ENCODE assay signal across 8 cellular contexts in genomic region chr11:8267831-8268529, GRCh38. TPM values are rescaled to one million over a fixed set of nuclear protein-coding genes. Genes with fewer than 3 reads are reported as not detected.
DNase-seq lines count a peak whose midpoint lies in the region; ATAC-seq and TF ChIP-seq lines count a peak whose summit lies in the region.
"Had no signal": no experiment of that assay in that cellular context is flagged by ENCODE, and none has a peak within 500 bp of the region (broad histone marks: within the 10 kb centered on the region; RNA-seq: fewer than 3 reads in every experiment).

No MANE protein-coding gene starts in this region.

- ATAC-seq in HG03354 (IDR thresholded peaks at IDR 0.05; ENCODE audit: poor library complexity, severe bottlenecking, unreplicated experiment) = peak; percentile 36
- ATAC-seq in activated CD8-positive, alpha-beta T cell treated with anti-CD3 and anti-CD28 coated beads, Interleukin-2, amount 10 ng/mL, durations not matched to agents 7 days and 5 days = peak; percentile 69
- no peak for ATAC-seq in HG03565 (IDR thresholded peaks at IDR 0.05; ENCODE audit: unreplicated experiment)
- no peak for ATAC-seq in HG03439 (IDR thresholded peaks at IDR 0.05; ENCODE audit: unreplicated experiment)

- H3K9me2 ChIP-seq in hepatocyte (replicated peaks; ENCODE audit: insufficient read depth) = no peaks in the 10 kb centered on the region

- H2AFZ ChIP-seq in hepatocyte = peak overlapping the region; percentile 66

- no peak for TF ChIP-seq CTCF in hepatocyte (IDR thresholded peaks at IDR 0.05; ENCODE audit: poor library complexity)

- no peaks in the 10 kb centered on the region for H3K9me3 ChIP-seq in hepatocyte (ENCODE audit: low read depth)
- no peaks in the 10 kb centered on the region for H3K9me3 ChIP-seq in skeletal muscle satellite cell (replicated peaks; ENCODE audit: low read length)

- peaks cover 6% of the 10 kb centered on the region for H3K4me1 Mint-ChIP-seq in activated CD8-positive, alpha-beta T cell treated with anti-CD3 and anti-CD28 coated beads, Interleukin-2, amount 10 ng/mL, durations not matched to agents 7 days and 5 days (ENCODE audit: low read depth)

- POLR2A ChIA-PET in activated CD8-positive, alpha-beta T cell treated with anti-CD3 and anti-CD28 coated beads, Interleukin-2, amount 10 ng/mL, durations not matched to agents 7 days and 5 days (lab: Charles Lee) = no interaction called here

- peaks cover 77% of the 10 kb centered on the region for H3K27me3 Mint-ChIP-seq in activated CD8-positive, alpha-beta T cell treated with anti-CD3 and anti-CD28 coated beads, Interleukin-2, amount 10 ng/mL, durations not matched to agents 7 days and 5 days (ENCODE audit: low read depth)

- H3K36me3 Mint-ChIP-seq in activated CD8-positive, alpha-beta T cell treated with anti-CD3 and anti-CD28 coated beads, Interleukin-2, amount 10 ng/mL, durations not matched to agents 7 days and 5 days (ENCODE audit: low read depth) = no peaks in the 10 kb centered on the region

- H3K27ac ChIP-seq in hepatocyte = no peak overlapping the region

- H3K4me2 ChIP-seq in hepatocyte = peak overlapping the region; percentile 97
- H3K4me2 ChIP-seq in skeletal muscle satellite cell (ENCODE audit: low read length) = peak overlapping the region; percentile 78

- no peaks in the 10 kb centered on the region for H4K20me1 ChIP-seq in hepatocyte (ENCODE audit: insufficient read depth, poor library complexity, severe bottlenecking)

- no peaks in the 10 kb centered on the region for H3K4me1 ChIP-seq in hepatocyte (ENCODE audit: insufficient read depth)
- H3K4me1 ChIP-seq in skeletal muscle satellite cell (ENCODE audit: control insufficient read depth, insufficient read depth, low read length) = peaks cover 10% of the 10 kb centered on the region

- peak; percentile 34 for DNase-seq in activated CD8-positive, alpha-beta T cell treated with anti-CD3 and anti-CD28 coated beads, Interleukin-2, amount 10 ng/mL, durations not matched to agents 7 days and 5 days
- DNase-seq in hepatocyte (ENCODE audit: low spot score) = no peak
- no peak for DNase-seq in H4 (ENCODE audit: low spot score)

- no peak overlapping the region for H3K9ac ChIP-seq in skeletal muscle satellite cell (ENCODE audit: low read depth, low read length)

- no peak overlapping the region for H3K4me3 Mint-ChIP-seq in activated CD8-positive, alpha-beta T cell treated with anti-CD3 and anti-CD28 coated beads, Interleukin-2, amount 10 ng/mL, durations not matched to agents 7 days and 5 days

- H3K9me3 Mint-ChIP-seq in activated CD8-positive, alpha-beta T cell treated with anti-CD3 and anti-CD28 coated beads, Interleukin-2, amount 10 ng/mL, durations not matched to agents 7 days and 5 days (ENCODE audit: insufficient read depth) = no peaks in the 10 kb centered on the region

- WGBS in hepatocyte (ENCODE audit: low lambda C conversion rate, missing lambda C conversion rate) = 10% methylated on average over 37 of the region's 74 CpGs

- H3K36me3 ChIP-seq in hepatocyte (replicated peaks; ENCODE audit: insufficient read depth, low read depth) (no peaks in the 10 kb centered on the region), skeletal muscle satellite cell (ENCODE audit: insufficient read depth, low read length) (no peaks in the 10 kb centered on the region)

- no peak overlapping the region for H3K27ac Mint-ChIP-seq in activated CD8-positive, alpha-beta T cell treated with anti-CD3 and anti-CD28 coated beads, Interleukin-2, amount 10 ng/mL, durations not matched to agents 7 days and 5 days

- CTCF ChIA-PET in activated CD8-positive, alpha-beta T cell treated with anti-CD3 and anti-CD28 coated beads, Interleukin-2, amount 10 ng/mL, durations not matched to agents 7 days and 5 days (lab: Charles Lee) = no interaction called here

- H3K79me2 ChIP-seq in hepatocyte = no peaks in the 10 kb centered on the region

- H3K4me3 ChIP-seq in hepatocyte = peak overlapping the region; percentile 39
- peak overlapping the region; percentile 61 for H3K4me3 ChIP-seq in skeletal muscle satellite cell (ENCODE audit: low read length)

- peaks cover 92% of the 10 kb centered on the region for H3K27me3 ChIP-seq in hepatocyte
- peaks cover 91% of the 10 kb centered on the region for H3K27me3 ChIP-seq in skeletal muscle satellite cell (ENCODE audit: control insufficient read depth, insufficient read depth, low read length)

RNA-seq across cellular contexts. Expression of gene LMO1, which starts 4.3 kb away (rescaled TPM):
- total RNA-seq in activated CD8-positive, alpha-beta T cell treated with anti-CD3 and anti-CD28 coated beads, Interleukin-2, amount 10 ng/mL, durations not matched to agents 7 days and 5 days = not detected
- total RNA-seq in hepatocyte = 0.68 TPM in 1 of 2 replicates, not detected in the other
- polyA plus RNA-seq in hepatocyte = 0.24 and 0.33 TPM in 2 replicates
- total RNA-seq in skeletal muscle satellite cell (2012; rRNA removed) = not detected in 2 replicates
- total RNA-seq in H4 (2014; rRNA removed; shearing (Covaris generic)) = 0.46 TPM in 1 of 2 replicates, not detected in the other
- total RNA-seq: M059J had no signal

Comparison
In these comparisons a context has a peak if more than half of its experiments do, and no peak if none do; other contexts are left out.
1. ATAC-seq: peak in HG03354 (single experiment) and activated CD8-positive, alpha-beta T cell treated with anti-CD3 and anti-CD28 coated beads, Interleukin-2, amount 10 ng/mL, durations not matched to agents 7 days and 5 days (single experiment); none in HG03565 (single experiment) and HG03439 (single experiment).